19 cellular contexts compared by ENCODE assay signal in genomic region chr4:152415980-152416379, GRCh38.
DNase-seq lines count a peak whose midpoint lies in the region; ATAC-seq, FAIRE-seq and TF ChIP-seq lines count a peak whose summit lies in the region.
"Had no signal": no experiment of that assay in that cellular context is flagged by ENCODE, and none has a peak within 500 bp of the region (broad histone marks: within the 10 kb centered on the region; RNA-seq: fewer than 3 reads in every experiment).

No MANE protein-coding gene starts in this region.

- H2AK9ac ChIP-seq in IMR-90 (replicated peaks; ENCODE audit: low read depth, low read length, poor library complexity): no peak overlapping the region

- TF ChIP-seq RAD21 in IMR-90 (IDR thresholded peaks at IDR 0.05; ENCODE audit: low read length): no peak

- no peak overlapping the region for H3K27ac ChIP-seq in IMR-90 (ENCODE audit: insufficient read depth, low read length)
- no peak overlapping the region for H3K27ac ChIP-seq in left lung
- H3K27ac ChIP-seq in esophagus squamous epithelium: no peak overlapping the region
- H3K27ac ChIP-seq: hepatocyte, left ventricle myocardium inferior, parathyroid adenoma, Peyer's patch had no signal

- intact Hi-C loops in IMR-90 (cut with micrococcal nuclease) (no loop called here), left lung (cut with DNase I) (no loop called here), posterior vena cava (cut with DNase I) (no loop called here), esophagus squamous epithelium (cut with DNase I) (no loop called here)

- no peaks in the 10 kb centered on the region for H3K27me3 ChIP-seq in BJ (ENCODE audit: control insufficient read depth, insufficient read depth, low read length)
- H3K27me3 ChIP-seq in IMR-90 (ENCODE audit: control insufficient read depth, insufficient read depth, low read length): no peaks in the 10 kb centered on the region
- no peaks in the 10 kb centered on the region for H3K27me3 ChIP-seq in bronchial epithelial cell (ENCODE audit: control insufficient read depth, insufficient read depth, low read length)
- no peaks in the 10 kb centered on the region for H3K27me3 ChIP-seq in left lung
- no peaks in the 10 kb centered on the region for H3K27me3 ChIP-seq in esophagus squamous epithelium
- H3K27me3 ChIP-seq: hepatocyte, MG63, Peyer's patch had no signal

- no peak overlapping the region for H4K8ac ChIP-seq in IMR-90 (ENCODE audit: low read depth in 2 of 2, low read length in 2 of 2)

- H3K4me3 ChIP-seq in BJ (ENCODE audit: low read depth, low read length): no peak overlapping the region
- H3K4me3 ChIP-seq in IMR-90 (ENCODE audit: insufficient read depth, low read depth, low read length): no peak overlapping the region
- no peak overlapping the region for H3K4me3 ChIP-seq in bronchial epithelial cell (ENCODE audit: low read depth, low read length)
- H3K4me3 ChIP-seq in left lung: no peak overlapping the region
- H3K4me3 ChIP-seq in esophagus squamous epithelium: no peak overlapping the region
- H3K4me3 ChIP-seq: hepatocyte, left ventricle myocardium inferior, MG63, Peyer's patch had no signal

- no peak overlapping the region for H2BK20ac ChIP-seq in IMR-90 (ENCODE audit: low read depth, low read length)

- H3K36me3 ChIP-seq in BJ (ENCODE audit: control insufficient read depth, insufficient read depth, low read length): no peaks in the 10 kb centered on the region
- peaks cover 1% of the 10 kb centered on the region; the same call in 1 of the 2 replicates for H3K36me3 ChIP-seq in IMR-90 (ENCODE audit: control insufficient read depth, insufficient read depth, low read length)
- no peaks in the 10 kb centered on the region for H3K36me3 ChIP-seq in bronchial epithelial cell (ENCODE audit: control insufficient read depth, insufficient read depth, low read length)
- peaks cover 0 to 7% of the 10 kb centered on the region in 2 donors for H3K36me3 ChIP-seq in left lung
- H3K36me3 ChIP-seq in esophagus squamous epithelium: peaks cover 0 to 7% (median 0%) of the 10 kb centered on the region in 3 donors
- H3K36me3 ChIP-seq: left ventricle myocardium inferior, MG63, Peyer's patch had no signal

- peak overlapping the region; percentile 54; the same call in 1 of the 2 replicates for H3K4me2 ChIP-seq in IMR-90 (ENCODE audit: low read depth, low read length)
- H3K4me2 ChIP-seq: hepatocyte had no signal

- POLR2A ChIA-PET in BJ (lab: Charles Lee): no interaction called here
- POLR2A ChIA-PET in IMR-90 (lab: Charles Lee; ENCODE audit: unreplicated experiment): no interaction called here

- no peak overlapping the region for H2AK5ac ChIP-seq in IMR-90 (ENCODE audit: low read depth, low read length)

- peaks cover 4% of the 10 kb centered on the region; the same call in 1 of the 2 replicates for H3K4me1 ChIP-seq in IMR-90 (ENCODE audit: control insufficient read depth, insufficient read depth, low read length)
- no peaks in the 10 kb centered on the region for H3K4me1 ChIP-seq in left lung
- H3K4me1 ChIP-seq in esophagus squamous epithelium: no peaks in the 10 kb centered on the region
- H3K4me1 ChIP-seq: left ventricle myocardium inferior, parathyroid adenoma, Peyer's patch had no signal

- BruUV-seq in IMR-90 (replicated peaks; lab: Mats Ljungman, UMichigan): no TSS peak

- no peak overlapping the region for H2AFZ ChIP-seq in IMR-90 (replicated peaks; ENCODE audit: low read length, poor library complexity)
- H2AFZ ChIP-seq: hepatocyte, parathyroid adenoma had no signal

- in situ Hi-C loops in IMR-90 (cut with MboI; ENCODE audit: low sequenced_read_pairs): no loop called here

- H2BK5ac ChIP-seq in IMR-90 (ENCODE audit: low read depth, low read length, poor library complexity, severe bottlenecking): no peak overlapping the region

- H3K9me3 ChIP-seq in IMR-90 (ENCODE audit: control insufficient read depth, insufficient read depth, low read length) (no peaks in the 10 kb centered on the region), left lung (no peaks in the 10 kb centered on the region), esophagus squamous epithelium (no peaks in the 10 kb centered on the region)
- H3K9me3 ChIP-seq: left ventricle myocardium inferior, MG63, Peyer's patch had no signal

- no peaks in the 10 kb centered on the region for H4K20me1 ChIP-seq in IMR-90 (ENCODE audit: insufficient read depth, low read length)

- H3K9ac ChIP-seq in IMR-90 (ENCODE audit: low read depth, low read length): no peak overlapping the region
- H3K9ac ChIP-seq: parathyroid adenoma had no signal

- peak; percentile 4 for DNase-seq in BJ (ENCODE audit: low read depth)
- DNase-seq in IMR-90: peak; percentile 56
- peak; percentile 47 for DNase-seq in bronchial epithelial cell (ENCODE audit: low read depth)
- no peak for DNase-seq in left lung
- no peak for DNase-seq in activated naive CD4-positive, alpha-beta T cell treated with anti-CD3 and anti-CD28 coated beads, Interleukin-2, amount 50 U/mL, for 16 hours
- no peak for DNase-seq in posterior vena cava (ENCODE audit: low spot score)
- DNase-seq in esophagus squamous epithelium (lab: John Stamatoyannopoulos, UW): no peak
- DNase-seq: activated naive CD4-positive, alpha-beta T cell; caudate nucleus; left ventricle myocardium inferior; MG63; NCI-H2029 treated with DMSO at 0.1 percent for 48 hours; NCI-H82; Peyer's patch; T-cell had no signal

- no CpG with 5 or more reads among the region's 2 CpGs for WGBS in IMR-90 (ENCODE audit: extremely low coverage in 2 of 2, insufficient read length in 1 of 2), 2 experiments
- WGBS in esophagus squamous epithelium, 2 donors: 53 to 67% methylated on average over 2 of the region's 2 CpGs

- H3K9me1 ChIP-seq in IMR-90 (ENCODE audit: insufficient read depth, low read length): 0 out of 2 replicates have a peak, but pooled peaks cover 2% of the 10 kb centered on the region

- H3K79me1 ChIP-seq in IMR-90 (ENCODE audit: low read depth in 1 of 2, low read length in 2 of 2): peaks cover 24 to 25% of the 10 kb centered on the region in 2 experiments

- H4K5ac ChIP-seq in IMR-90 (ENCODE audit: low read depth, low read length): no peak overlapping the region

- TF ChIP-seq CTCF in BJ (IDR thresholded peaks at IDR 0.05; ENCODE audit: insufficient read depth, low read depth, low read length) (no peak), IMR-90 (conservative IDR thresholded peaks at IDR 0.05; ENCODE audit: low read depth, low read length) (no peak), bronchial epithelial cell (IDR thresholded peaks at IDR 0.05; ENCODE audit: insufficient read depth, low read length, severe bottlenecking) (no peak), left lung (IDR thresholded peaks at IDR 0.05) (no peak), esophagus squamous epithelium (IDR thresholded peaks at IDR 0.05) (no peak)

- H3K23ac ChIP-seq in IMR-90 (ENCODE audit: low read depth, low read length): no peak overlapping the region

- no peak overlapping the region for H2BK120ac ChIP-seq in IMR-90 (ENCODE audit: low read depth, low read length)

- H3K14ac ChIP-seq in IMR-90 (replicated peaks; ENCODE audit: low read depth, low read length): no peak overlapping the region

- no peak overlapping the region for H3K56ac ChIP-seq in IMR-90 (ENCODE audit: extremely low read depth, insufficient read depth, low read length)

- FAIRE-seq in bronchial epithelial cell (lab: Jason Lieb, UNC): no peak

- ATAC-seq in IMR-90 (ENCODE audit: low read depth): peak; percentile 77
- ATAC-seq in left lung: peak; percentile 30
- ATAC-seq in HG02763 (IDR thresholded peaks at IDR 0.05; ENCODE audit: unreplicated experiment): no peak
- ATAC-seq: T-cell, WTC11 had no signal

- TF ChIP-seq POLR2A in IMR-90 (IDR thresholded peaks at IDR 0.05; ENCODE audit: low read depth, low read length): no peak
- TF ChIP-seq POLR2A in esophagus squamous epithelium (IDR thresholded peaks at IDR 0.05): no peak

- H3K18ac ChIP-seq in IMR-90 (ENCODE audit: low read depth, low read length): no peak overlapping the region

- H3K4ac ChIP-seq in IMR-90 (ENCODE audit: low read depth, low read length): no peak overlapping the region

- CTCF ChIA-PET in BJ (lab: Yijun Ruan, JAX) (interaction anchor here (2.1 kb wide), 1 partner anchor 8 kb away, joined by 6 read pairs; no protein-coding TSS in a partner anchor), IMR-90 (lab: Yijun Ruan, JAX) (interaction anchor here (0.8 to 2.0 kb wide), 2 partner anchors 7 to 10 kb away, joined by 3 to 12 read pairs; no protein-coding TSS in a partner anchor)

- no peak overlapping the region for H2BK15ac ChIP-seq in IMR-90 (ENCODE audit: low read depth, low read length)

- H4K91ac ChIP-seq in IMR-90 (ENCODE audit: insufficient read depth, low read depth, low read length): no peak overlapping the region

- dilution Hi-C loops in IMR-90 (cut with HindIII; ENCODE audit: low sequenced_read_pairs, unreplicated experiment): no loop called here

TF ChIP-seq in IMR-90, 13 proteins besides CTCF, POLR2A, EP300 and RAD21 (continues in another document):
- TF ChIP-seq USF2 (IDR thresholded peaks at IDR 0.05; ENCODE audit: low read depth, low read length): no peak
- no peak for TF ChIP-seq MXI1 (IDR thresholded peaks at IDR 0.05; ENCODE audit: borderline replicate concordance, low read depth, low read length)
- TF ChIP-seq RFX5 (IDR thresholded peaks at IDR 0.05; ENCODE audit: low read depth, low read length): no peak
- no peak for TF ChIP-seq CHD1 (IDR thresholded peaks at IDR 0.05; ENCODE audit: low read depth, low read length)
- no peak for TF ChIP-seq BHLHE40 (IDR thresholded peaks at IDR 0.05; ENCODE audit: low read depth, low read length)
- no peak for TF ChIP-seq RCOR1 (IDR thresholded peaks at IDR 0.05; ENCODE audit: insufficient replicate concordance, low read length)
- no peak for TF ChIP-seq MAZ (IDR thresholded peaks at IDR 0.05; ENCODE audit: borderline replicate concordance, low read depth, low read length)
- TF ChIP-seq CEBPB (IDR thresholded peaks at IDR 0.05; ENCODE audit: low read depth, low read length): no peak
- TF ChIP-seq NFE2L2 (IDR thresholded peaks at IDR 0.05; ENCODE audit: low read depth, low read length): no peak
- no peak for TF ChIP-seq FOS (IDR thresholded peaks at IDR 0.05; ENCODE audit: low read depth, low read length)
- no peak for TF ChIP-seq MAFK (IDR thresholded peaks at IDR 0.05; ENCODE audit: low read depth, low read length)

Comparison
In these comparisons a context has a peak if more than half of its experiments do, and no peak if none do; other contexts are left out.
1. DNase-seq: peak in BJ (single experiment), IMR-90 (single experiment) and bronchial epithelial cell (single experiment); none in left lung (0 of 2), activated naive CD4-positive, alpha-beta T cell treated with anti-CD3 and anti-CD28 coated beads, Interleukin-2, amount 50 U/mL, for 16 hours (single experiment), posterior vena cava (single experiment) and esophagus squamous epithelium (single experiment).